ENCODE assay signal across 1 cellular context in genomic region chr9:137069508-137070071, GRCh38.
TF ChIP-seq lines count a peak whose summit lies in the region.

No MANE protein-coding gene starts in this region.

TF ChIP-seq in HEK293, 187 proteins besides CTCF, POLR2A, EP300 and RAD21 (continued from another document):
- TF ChIP-seq ZEB2 (tag by site-specific recombination; IDR thresholded peaks at IDR 0.05): peak; percentile 42; the same call in 1 of the 2 replicates
- no peak for TF ChIP-seq ZNF621 (tag by site-specific recombination; IDR thresholded peaks at IDR 0.05)
- peak; percentile 42; the same call in 1 of the 2 replicates for TF ChIP-seq ZBTB48 (tag by site-specific recombination; IDR thresholded peaks at IDR 0.05)
- TF ChIP-seq ZNF600 (tag by site-specific recombination; IDR thresholded peaks at IDR 0.05): peak; percentile 40; the same call in 1 of the 2 replicates
- no peak for TF ChIP-seq SP2 (tag by site-specific recombination; IDR thresholded peaks at IDR 0.05)
- no peak for TF ChIP-seq ZFHX2 (tag by site-specific recombination; conservative IDR thresholded peaks at IDR 0.05)
- no peak for TF ChIP-seq ZNF488 (tag by site-specific recombination; IDR thresholded peaks at IDR 0.05)
- TF ChIP-seq ZNF701 (tag by site-specific recombination; IDR thresholded peaks at IDR 0.05): no peak
- no peak for TF ChIP-seq FEZF1 (tag by site-specific recombination; IDR thresholded peaks at IDR 0.05)
- no peak for TF ChIP-seq ZNF473 (tag by site-specific recombination; IDR thresholded peaks at IDR 0.05)
- no peak for TF ChIP-seq ZNF76 (tag by site-specific recombination; IDR thresholded peaks at IDR 0.05; ENCODE audit: borderline replicate concordance, low read depth)
- TF ChIP-seq MYNN (tag by site-specific recombination; IDR thresholded peaks at IDR 0.05; ENCODE audit: borderline replicate concordance): no peak
- TF ChIP-seq ZBTB20 (tag by site-specific recombination; IDR thresholded peaks at IDR 0.05): peak; percentile 61; the same call in 1 of the 2 replicates
- no peak for TF ChIP-seq ZNF311 (tag by site-specific recombination; IDR thresholded peaks at IDR 0.05; ENCODE audit: borderline replicate concordance)
- TF ChIP-seq ZNF404 (tag by site-specific recombination; IDR thresholded peaks at IDR 0.05): no peak
- TF ChIP-seq ZNF266 (tag by site-specific recombination; IDR thresholded peaks at IDR 0.05; ENCODE audit: low read depth): no peak
- TF ChIP-seq ZNF394 (tag by site-specific recombination; IDR thresholded peaks at IDR 0.05; ENCODE audit: borderline replicate concordance): no peak
- no peak for TF ChIP-seq ZNF16 (tag by site-specific recombination; IDR thresholded peaks at IDR 0.05; ENCODE audit: low read depth)
- TF ChIP-seq ZNF449 (tag by site-specific recombination; IDR thresholded peaks at IDR 0.05): peak; percentile 97
- TF ChIP-seq ZNF561 (tag by site-specific recombination; IDR thresholded peaks at IDR 0.05; ENCODE audit: borderline replicate concordance): no peak
